ENCODE assay signal across 21 cellular contexts in the genomic region with DNA sequence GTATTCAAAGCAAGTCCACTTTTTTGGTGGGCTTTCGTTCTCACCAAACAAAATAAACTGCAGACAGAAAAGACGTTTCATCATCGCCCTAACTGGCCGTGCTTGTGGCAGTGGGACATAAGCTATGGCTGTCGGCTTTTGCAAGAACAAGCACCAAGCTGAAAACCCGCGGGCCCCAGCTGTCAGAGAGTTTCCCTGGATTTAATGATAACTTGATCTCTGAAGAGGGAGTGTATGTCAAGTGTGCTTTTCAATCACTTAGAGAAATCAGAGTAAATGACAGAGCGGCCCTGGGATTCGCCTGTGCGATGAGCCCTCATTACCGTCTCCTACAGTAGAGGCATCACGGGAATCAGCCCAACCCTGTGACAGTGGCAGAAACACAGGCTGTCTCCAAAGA.
"Had no signal": no experiment of that assay in that cellular context is flagged by ENCODE, and none has a peak within 500 bp of the region (broad histone marks: within the 10 kb centered on the region; RNA-seq: fewer than 3 reads in every experiment).

No MANE protein-coding gene starts in this region.

- H3K9ac ChIP-seq: neural progenitor cell had no signal

- H3K4me2 ChIP-seq: neural progenitor cell, smooth muscle cell had no signal

- ATAC-seq: activated CD4-positive, CD25-positive, alpha-beta regulatory T cell treated with anti-CD3 and anti-CD28 coated beads, Interleukin-2, amount 50 U/mL, for 24 hours; activated CD8-positive, alpha-beta memory T cell treated with anti-CD3 and anti-CD28 coated beads, Interleukin-2, amount 10 ng/mL, durations not matched to agents 7 days and 5 days; activated CD8-positive, alpha-beta T cell treated with anti-CD3 and anti-CD28 coated beads for 36 hours; effector memory CD8-positive, alpha-beta T cell; esophagus mucosa; mucosa of descending colon; stimulated activated naive B cell treated with anti-CD40 and anti-IgM and Interleukin-4, amounts not matched to agents 10 μg/mL and 1 μg/mL and 100 μg/mL, for 72 hours had no signal

- H2AFZ ChIP-seq: neural progenitor cell had no signal

- H3K9me3 ChIP-seq: ascending aorta, breast epithelium, mucosa of descending colon, sigmoid colon, transverse colon had no signal

- H3K27me3 ChIP-seq: ascending aorta, breast epithelium, neural progenitor cell, sigmoid colon, transverse colon had no signal

- H3K4me1 ChIP-seq: breast epithelium, transverse colon had no signal

- H3K36me3 ChIP-seq: ascending aorta, breast epithelium, neural progenitor cell, sigmoid colon, transverse colon had no signal

- H3K27ac ChIP-seq: ascending aorta, breast epithelium, neural progenitor cell, sigmoid colon, transverse colon had no signal

- H3K4me3 ChIP-seq: ascending aorta, breast epithelium, mucosa of descending colon, neural progenitor cell, sigmoid colon, smooth muscle cell, transverse colon had no signal

- DNase-seq: activated CD4-positive, alpha-beta T cell treated with anti-CD3 and anti-CD28 coated beads, Interleukin-2, amount 10 ng/mL, durations not matched to agents 7 days and 5 days; activated CD8-positive, alpha-beta memory T cell treated with anti-CD3 and anti-CD28 coated beads, Interleukin-2, amount 10 ng/mL, durations not matched to agents 7 days and 5 days; activated CD8-positive, alpha-beta T cell treated with anti-CD3 and anti-CD28 coated beads for 36 hours; activated gamma-delta T cell; activated T-cell treated with anti-CD3 and anti-CD28 coated beads for 4 hours; effector memory CD8-positive, alpha-beta T cell; glutamatergic neuron; mesenchymal stem cell; mucosa of descending colon; posterior cingulate gyrus; sigmoid colon; stimulated activated CD4-positive, alpha-beta T cell treated with anti-CD3 and anti-CD28 coated beads, Interleukin-15, amount 100 ng/mL, for 24 hours; stimulated activated CD8-positive, alpha-beta memory T cell treated with anti-CD3 and anti-CD28 coated beads, Interleukin-4, amount 100 ng/mL, for 48 hours; stimulated activated naive B cell treated with anti-CD40 and anti-IgM and Interleukin-4, amounts not matched to agents 10 μg/mL and 1 μg/mL and 100 μg/mL, for 72 hours; transverse colon had no signal
